ENCODE assay signal across 8 cellular contexts in the genomic region with DNA sequence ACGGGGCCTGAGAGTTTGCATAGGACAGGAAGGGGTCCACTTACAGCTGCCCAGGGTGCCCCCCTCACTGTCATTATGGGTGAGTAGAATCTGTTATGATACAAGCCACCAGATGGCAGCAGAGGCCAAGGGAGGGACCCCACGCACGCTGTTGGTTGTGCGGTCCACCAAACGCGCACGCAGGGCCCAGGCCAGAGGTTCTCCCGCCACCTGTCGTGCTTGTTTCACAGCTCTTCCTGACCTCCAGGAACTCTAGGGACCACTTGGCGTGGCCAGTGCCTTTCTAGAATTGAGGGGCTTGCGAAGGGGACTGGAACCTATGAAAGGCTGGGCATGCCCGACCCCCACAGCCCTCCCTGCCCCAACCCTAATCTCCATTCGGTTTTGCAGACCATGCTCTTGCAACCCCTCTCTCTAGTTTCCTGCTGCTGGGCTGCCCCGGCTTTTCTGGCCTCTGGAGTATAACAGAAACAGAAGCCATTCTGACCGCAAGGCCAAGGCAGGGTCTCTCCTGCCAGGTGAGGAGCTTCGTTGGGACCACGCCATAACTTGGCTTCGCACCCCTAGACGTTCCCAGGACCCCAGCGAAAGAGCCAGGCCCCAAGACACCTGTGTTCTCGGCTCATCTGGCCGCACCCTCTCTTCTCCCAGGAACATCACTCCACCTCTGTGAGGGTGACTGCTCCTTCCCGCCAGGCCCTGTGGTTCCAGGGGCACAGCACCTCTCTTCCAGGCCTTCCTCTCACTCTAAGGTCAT. TPM values are rescaled to one million over a fixed set of nuclear protein-coding genes. Genes with fewer than 3 reads are reported as not detected.
DNase-seq lines count a peak whose midpoint lies in the region; ATAC-seq and TF ChIP-seq lines count a peak whose summit lies in the region.

No MANE protein-coding gene starts in this region.

- H3K27me3 Mint-ChIP-seq in activated CD4-positive, alpha-beta memory T cell treated with anti-CD3 and anti-CD28 coated beads, Interleukin-2, amount 10 ng/mL, durations not matched to agents 7 days and 5 days: peaks cover 5% of the 10 kb centered on the region

- POLR2A ChIA-PET in activated CD4-positive, alpha-beta memory T cell treated with anti-CD3 and anti-CD28 coated beads, Interleukin-2, amount 10 ng/mL, durations not matched to agents 7 days and 5 days (lab: Charles Lee): no interaction called here

- DNase-seq in AG09319 (ENCODE audit: extremely low read depth, low read depth) (peak; percentile 12), GM20000 (ENCODE audit: low spot score) (peak; percentile 58), NCI-H2227 (lab: John Stamatoyannopoulos, UW; ENCODE audit: unreplicated experiment) (peak; percentile 60), epithelial cell of esophagus (ENCODE audit: low read depth) (peak; percentile 53), mucosa of gallbladder (ENCODE audit: low spot score) (peak; percentile 54)
- DNase-seq in activated CD4-positive, alpha-beta memory T cell treated with anti-CD3 and anti-CD28 coated beads, Interleukin-2, amount 10 ng/mL, durations not matched to agents 7 days and 5 days: peak; percentile 42
- DNase-seq in stimulated activated naive CD4-positive, alpha-beta T cell treated with Interleukin-2 at 50 U/mL for 16 hours (lab: John Stamatoyannopoulos, UW): peak; percentile 1

- H3K4me3 Mint-ChIP-seq in activated CD4-positive, alpha-beta memory T cell treated with anti-CD3 and anti-CD28 coated beads, Interleukin-2, amount 10 ng/mL, durations not matched to agents 7 days and 5 days: no peak overlapping the region

- H3K9me3 Mint-ChIP-seq in activated CD4-positive, alpha-beta memory T cell treated with anti-CD3 and anti-CD28 coated beads, Interleukin-2, amount 10 ng/mL, durations not matched to agents 7 days and 5 days: no peaks in the 10 kb centered on the region

- H3K4me3 ChIP-seq in epithelial cell of esophagus (ENCODE audit: low read length): no peak overlapping the region

- H3K36me3 Mint-ChIP-seq in activated CD4-positive, alpha-beta memory T cell treated with anti-CD3 and anti-CD28 coated beads, Interleukin-2, amount 10 ng/mL, durations not matched to agents 7 days and 5 days (ENCODE audit: low read depth): no peaks in the 10 kb centered on the region

- ATAC-seq in GM19035 (IDR thresholded peaks at IDR 0.05; ENCODE audit: unreplicated experiment): no peak

- CTCF ChIA-PET in activated CD4-positive, alpha-beta memory T cell treated with anti-CD3 and anti-CD28 coated beads, Interleukin-2, amount 10 ng/mL, durations not matched to agents 7 days and 5 days (lab: Charles Lee): interaction anchor here (0.6 to 1.4 kb wide), 3 partner anchors 44 to 254 kb away, joined by 3 read pairs; no protein-coding TSS in a partner anchor

- TF ChIP-seq CTCF in AG09319 (IDR thresholded peaks at IDR 0.05; ENCODE audit: low read depth, low read length): peak; percentile 74
- peak; percentile 56 for TF ChIP-seq CTCF in GM20000 (IDR thresholded peaks at IDR 0.05; ENCODE audit: extremely low read depth, missing control alignments)
- peak; percentile 78 for TF ChIP-seq CTCF in epithelial cell of esophagus (IDR thresholded peaks at IDR 0.05; ENCODE audit: insufficient read depth, low read depth, low read length, missing control alignments)

- H3K4me1 Mint-ChIP-seq in activated CD4-positive, alpha-beta memory T cell treated with anti-CD3 and anti-CD28 coated beads, Interleukin-2, amount 10 ng/mL, durations not matched to agents 7 days and 5 days: no peaks in the 10 kb centered on the region

- H3K27ac Mint-ChIP-seq in activated CD4-positive, alpha-beta memory T cell treated with anti-CD3 and anti-CD28 coated beads, Interleukin-2, amount 10 ng/mL, durations not matched to agents 7 days and 5 days: no peak overlapping the region

RNA-seq across cellular contexts. Expression of a gene that starts 46.0 kb away (rescaled TPM):
- not detected for total RNA-seq in activated CD4-positive, alpha-beta memory T cell treated with anti-CD3 and anti-CD28 coated beads, Interleukin-2, amount 10 ng/mL, durations not matched to agents 7 days and 5 days
- 9.0 TPM for total RNA-seq in mucosa of gallbladder

RNA-seq across cellular contexts. Expression of a gene that starts 50.5 kb away (rescaled TPM):
- total RNA-seq in activated CD4-positive, alpha-beta memory T cell treated with anti-CD3 and anti-CD28 coated beads, Interleukin-2, amount 10 ng/mL, durations not matched to agents 7 days and 5 days: 10 to 100 TPM; 25.6 to 30.0 TPM
- total RNA-seq in mucosa of gallbladder: 95.5 TPM

Comparison
In these comparisons a context has a peak if more than half of its experiments do, and no peak if none do; other contexts are left out.
1. DNase-seq: peak in every context shown above with its lines; median percentile 60 in NCI-H2227; 58 in GM20000; 54 in mucosa of gallbladder; 53 in epithelial cell of esophagus; 42 in activated CD4-positive, alpha-beta memory T cell treated with anti-CD3 and anti-CD28 coated beads, Interleukin-2, amount 10 ng/mL, durations not matched to agents 7 days and 5 days; 12 in AG09319; 1 in stimulated activated naive CD4-positive, alpha-beta T cell treated with Interleukin-2 at 50 U/mL for 16 hours.